Comparison of ENCODE assay signal across 19 cellular contexts in genomic region chr21:26107439-26107838, GRCh38.
A peak's percentile ranks its signal among the peaks of the same experiment; 100 is the strongest.
DNase-seq lines count a peak whose midpoint lies in the region; ATAC-seq and TF ChIP-seq lines count a peak whose summit lies in the region.
"Had no signal": no experiment of that assay in that cellular context is flagged by ENCODE, and none has a peak within 500 bp of the region (broad histone marks: within the 10 kb centered on the region; RNA-seq: fewer than 3 reads in every experiment).

No MANE protein-coding gene starts in this region.

- H3K9me2 ChIP-seq in GM23338 (ENCODE audit: insufficient read depth), result no peaks in the 10 kb centered on the region

- H3K79me1 ChIP-seq in mesendoderm (ENCODE audit: low read length) (peaks cover 8% of the 10 kb centered on the region), neuronal stem cell (ENCODE audit: low read depth, low read length) (no peaks in the 10 kb centered on the region)

- H3K27ac Mint-ChIP-seq in GM23338, result peak overlapping the region; percentile 44
- H3K27ac Mint-ChIP-seq: CD8-positive, alpha-beta T cell; T-helper 2 cell treated with Interferon-gamma antibody and Interleukin-4, amounts not matched to agents 5 μg/mL and 100 μg/mL, for 36 hours had no signal

- peak overlapping the region; percentile 69; the same call in 1 of the 2 replicates for H3K4me2 ChIP-seq in GM23338
- no peak overlapping the region for H3K4me2 ChIP-seq in mesendoderm (ENCODE audit: low read length)
- H3K4me2 ChIP-seq in neuronal stem cell (ENCODE audit: insufficient read depth, low read length, poor library complexity, severe bottlenecking), result no peak overlapping the region

- H3K36me3 ChIP-seq in GM23338 (ENCODE audit: insufficient read depth) (peaks cover 6% of the 10 kb centered on the region; the same call in 1 of the 2 replicates), HUES64 (ENCODE audit: insufficient read depth, low read length) (peaks cover 58% of the 10 kb centered on the region), mesendoderm (ENCODE audit: control insufficient read depth, insufficient read depth, low read length) (no peaks in the 10 kb centered on the region), neuronal stem cell (replicated peaks in 1 of 2; ENCODE audit: control insufficient read depth in 2 of 2, insufficient read depth in 2 of 2, low read length in 2 of 2) (peaks cover 11 to 72% of the 10 kb centered on the region in 2 donors)

- H3K4ac ChIP-seq in mesendoderm (ENCODE audit: low read depth, low read length) (no peak overlapping the region), neuronal stem cell (ENCODE audit: low read length) (no peak overlapping the region)

- no peak overlapping the region for H3K23ac ChIP-seq in mesendoderm (ENCODE audit: low read length)
- H3K23ac ChIP-seq in neuronal stem cell (ENCODE audit: low read depth, low read length, poor library complexity), result no peak overlapping the region

- no peak overlapping the region for H2BK15ac ChIP-seq in mesendoderm (replicated peaks; ENCODE audit: low read depth)
- H2BK15ac ChIP-seq in neuronal stem cell (ENCODE audit: low read length), result no peak overlapping the region

- ATAC-seq in GM23338, result peak; percentile 70
- ATAC-seq: CD8-positive, alpha-beta T cell; Panc1 had no signal

- no peak overlapping the region for H2BK12ac ChIP-seq in neuronal stem cell (ENCODE audit: low read length)

- H3K9ac ChIP-seq in HUES64 (ENCODE audit: low read depth, low read length) (no peak overlapping the region), mesendoderm (ENCODE audit: low read length) (no peak overlapping the region), neuronal stem cell (ENCODE audit: low read depth, low read length, poor library complexity) (no peak overlapping the region)

- peaks cover 6% of the 10 kb centered on the region for H3K27me3 Mint-ChIP-seq in GM23338 (ENCODE audit: insufficient read depth, low read depth, poor library complexity)

- H3K4me3 Mint-ChIP-seq in GM23338, result no peak overlapping the region
- H3K4me3 Mint-ChIP-seq: CD8-positive, alpha-beta T cell; T-helper 2 cell treated with Interferon-gamma antibody and Interleukin-4, amounts not matched to agents 5 μg/mL and 100 μg/mL, for 36 hours had no signal

- no peaks in the 10 kb centered on the region; the same call in 1 of the 2 replicates for H3F3A ChIP-seq in GM23338 (replicated peaks; ENCODE audit: low read depth)

- peak; percentile 43 for DNase-seq in GM23338 (ENCODE audit: low spot score)
- peak; percentile 92 for DNase-seq in NCI-H69 (lab: John Stamatoyannopoulos, UW)
- DNase-seq in mesendoderm, result peak; percentile 79
- no peak for DNase-seq in neuronal stem cell (ENCODE audit: low spot score)
- no peak for DNase-seq in hypothalamus (lab: John Stamatoyannopoulos, UW)
- no peak for DNase-seq in COLO829 (ENCODE audit: low spot score)
- DNase-seq: BE2C; CD8-positive, alpha-beta T cell; DMS79 treated with DMSO at 0.1 percent for 48 hours; IMR-90; Kasumi-1; MM.1S; NCI-H1105 treated with DMSO at 0.1 percent for 48 hours; NCI-H2029 treated with DMSO at 0.1 percent for 48 hours; NCI-H446 treated with DMSO at 0.1 percent for 48 hours; NCI-H82 had no signal

- peaks cover 98% of the 10 kb centered on the region for H3K79me2 ChIP-seq in GM23338 (replicated peaks; ENCODE audit: insufficient read depth)
- peaks cover 68% of the 10 kb centered on the region for H3K79me2 ChIP-seq in mesendoderm (ENCODE audit: control insufficient read depth, insufficient read depth, low read length)

- H4K5ac ChIP-seq in mesendoderm (ENCODE audit: low read length), result no peak overlapping the region

- H3K4me1 ChIP-seq in GM23338 (ENCODE audit: insufficient read depth), result peaks cover 53% of the 10 kb centered on the region
- peaks cover 62% of the 10 kb centered on the region for H3K4me1 ChIP-seq in HUES64 (ENCODE audit: insufficient read depth, low read length)
- peaks cover 22% of the 10 kb centered on the region for H3K4me1 ChIP-seq in mesendoderm (ENCODE audit: control insufficient read depth, low read depth, low read length)
- peaks cover 0 to 2% of the 10 kb centered on the region in 2 donors for H3K4me1 ChIP-seq in neuronal stem cell (ENCODE audit: control insufficient read depth in 2 of 2, insufficient read depth in 1 of 2, low read depth in 1 of 2, low read length in 2 of 2)
- H3K4me1 ChIP-seq: BE2C had no signal

- H3K4me3 ChIP-seq in GM23338 (no peak overlapping the region), HUES64 (ENCODE audit: low read length) (no peak overlapping the region), mesendoderm (ENCODE audit: low read length) (no peak overlapping the region), neuronal stem cell (ENCODE audit: low read length in 2 of 2) (no peak overlapping the region)

- no peak overlapping the region for H2BK5ac ChIP-seq in mesendoderm (ENCODE audit: low read length)
- H2BK5ac ChIP-seq in neuronal stem cell (ENCODE audit: low read length), result no peak overlapping the region

- H3K18ac ChIP-seq in mesendoderm (ENCODE audit: low read length), result no peak overlapping the region
- H3K18ac ChIP-seq in neuronal stem cell (ENCODE audit: low read length), result no peak overlapping the region

- H3K36me3 Mint-ChIP-seq in GM23338 (ENCODE audit: low read depth), result peaks cover 62% of the 10 kb centered on the region

- H3K27me3 ChIP-seq in GM23338 (ENCODE audit: insufficient read depth), result no peaks in the 10 kb centered on the region
- H3K27me3 ChIP-seq in HUES64 (ENCODE audit: insufficient read depth, low read length), result no peaks in the 10 kb centered on the region
- H3K27me3 ChIP-seq in mesendoderm (ENCODE audit: insufficient read depth, low read length, poor library complexity), result no peaks in the 10 kb centered on the region
- H3K27me3 ChIP-seq in neuronal stem cell (ENCODE audit: control insufficient read depth in 3 of 3, insufficient read depth in 3 of 3, low read depth in 1 of 3, low read length in 3 of 3), result no peaks in the 10 kb centered on the region
- H3K27me3 ChIP-seq: BE2C had no signal

- TF ChIP-seq CTCF in GM23338 (conservative IDR thresholded peaks at IDR 0.05; ENCODE audit: low read depth in 2 of 2), result no peak

- H4K8ac ChIP-seq in mesendoderm (ENCODE audit: low read depth, low read length) (no peak overlapping the region), neuronal stem cell (ENCODE audit: low read depth, low read length) (no peak overlapping the region)

- H3K14ac ChIP-seq in neuronal stem cell (ENCODE audit: low read length), result no peak overlapping the region

- H3K56ac ChIP-seq in mesendoderm (ENCODE audit: low read length), result no peak overlapping the region

- peaks cover 5% of the 10 kb centered on the region; the same call in 1 of the 2 replicates for H4K20me1 ChIP-seq in GM23338 (replicated peaks; ENCODE audit: insufficient read depth)

- H2AFZ ChIP-seq in GM23338, result no peak overlapping the region
- H2AFZ ChIP-seq in neuronal stem cell (ENCODE audit: low read length), result no peak overlapping the region

- H3K27ac ChIP-seq in GM23338 (ENCODE audit: low read depth), result peak overlapping the region; percentile 81
- peak overlapping the region; percentile 40 for H3K27ac ChIP-seq in HUES64 (ENCODE audit: low read depth, low read length)
- H3K27ac ChIP-seq in mesendoderm (ENCODE audit: low read depth, low read length), result no peak overlapping the region
- no peak overlapping the region for H3K27ac ChIP-seq in neuronal stem cell (replicated peaks; ENCODE audit: low read length)

- H2BK120ac ChIP-seq in mesendoderm (ENCODE audit: low read depth, low read length) (no peak overlapping the region), neuronal stem cell (ENCODE audit: low read depth, low read length) (no peak overlapping the region)

- H3K9me3 ChIP-seq in HUES64 (ENCODE audit: insufficient read depth, low read depth, low read length) (no peaks in the 10 kb centered on the region), neuronal stem cell (replicated peaks in 1 of 2; ENCODE audit: control insufficient read depth in 2 of 2, insufficient read depth in 1 of 2, low read depth in 1 of 2, low read length in 2 of 2) (peaks cover 10 to 14% of the 10 kb centered on the region in 2 donors)
- H3K9me3 ChIP-seq: BE2C had no signal

- H2AK5ac ChIP-seq in mesendoderm (ENCODE audit: low read length) (no peak overlapping the region), neuronal stem cell (ENCODE audit: low read depth, low read length) (no peak overlapping the region)

- peaks cover 61% of the 10 kb centered on the region for H3K4me1 Mint-ChIP-seq in GM23338

- 53% methylated on average over 4 of the region's 4 CpGs for WGBS in HUES64
- WGBS in mesendoderm (ENCODE audit: extremely low coverage, insufficient coverage, low lambda C conversion rate), result no CpG with 5 or more reads among the region's 4 CpGs
- no CpG with 5 or more reads among the region's 4 CpGs for WGBS in neuronal stem cell (ENCODE audit: extremely low coverage in 2 of 2, insufficient read length in 2 of 2, insufficient replicate concordance in 1 of 2), 2 donors

- H3K9me3 Mint-ChIP-seq in GM23338, result no peaks in the 10 kb centered on the region
- H3K9me3 Mint-ChIP-seq: CD8-positive, alpha-beta T cell; T-helper 2 cell treated with Interferon-gamma antibody and Interleukin-4, amounts not matched to agents 5 μg/mL and 100 μg/mL, for 36 hours had no signal

- H4K91ac ChIP-seq in neuronal stem cell (ENCODE audit: low read depth, low read length, poor library complexity), result no peak overlapping the region

TF ChIP-seq in GM23338, 12 proteins besides CTCF, POLR2A, EP300 and RAD21 (continues in another document):
- no peak for TF ChIP-seq JUNB (IDR thresholded peaks at IDR 0.05; ENCODE audit: unreplicated experiment)
- no peak for TF ChIP-seq NANOG (IDR thresholded peaks at IDR 0.05; ENCODE audit: borderline replicate concordance)
- TF ChIP-seq CREB1 (CRISPR knock-in tag; IDR thresholded peaks at IDR 0.05; ENCODE audit: low read depth), result no peak

Comparison
In these comparisons a context has a peak if more than half of its experiments do, and no peak if none do; other contexts are left out.
1. DNase-seq: peak in GM23338 (single experiment), NCI-H69 (single experiment) and mesendoderm (single experiment); none in neuronal stem cell (single experiment), hypothalamus (0 of 51) and COLO829 (single experiment).
2. H3K27ac ChIP-seq: peak in GM23338 (single experiment) and HUES64 (single experiment); none in mesendoderm (single experiment) and neuronal stem cell (single experiment).